Comparison of ENCODE assay signal across 18 cellular contexts in genomic region chr17:82049106-82049505, GRCh38. TPM values are rescaled to one million over a fixed set of nuclear protein-coding genes. Genes with fewer than 3 reads are reported as not detected.
DNase-seq lines count a peak whose midpoint lies in the region; ATAC-seq and TF ChIP-seq lines count a peak whose summit lies in the region.
"Had no signal": no experiment of that assay in that cellular context is flagged by ENCODE, and none has a peak within 500 bp of the region (broad histone marks: within the 10 kb centered on the region; RNA-seq: fewer than 3 reads in every experiment).

No MANE protein-coding gene starts in this region.

- no CpG with 5 or more reads among the region's 8 CpGs for WGBS in neuronal stem cell (ENCODE audit: extremely low coverage in 2 of 2, insufficient read length in 2 of 2, insufficient replicate concordance in 1 of 2), 2 donors

- H3K27me3 ChIP-seq in CD4-positive, alpha-beta T cell (ENCODE audit: control insufficient read depth, insufficient read depth, low read length): no peaks in the 10 kb centered on the region
- H3K27me3 ChIP-seq in DND-41 (ENCODE audit: insufficient read depth, low read length, poor library complexity) (no peaks in the 10 kb centered on the region), neuronal stem cell (ENCODE audit: control insufficient read depth in 3 of 3, insufficient read depth in 3 of 3, low read depth in 1 of 3, low read length in 3 of 3) (no peaks in the 10 kb centered on the region), BE2C (0 out of 2 replicates have a peak, but pooled peaks cover 3% of the 10 kb centered on the region)
- H3K27me3 ChIP-seq: SJSA1 had no signal

- H3K4me3 Mint-ChIP-seq in CD4-positive, alpha-beta T cell: peak overlapping the region; percentile 58
- H3K4me3 Mint-ChIP-seq in activated CD4-positive, alpha-beta memory T cell treated with anti-CD3 and anti-CD28 coated beads, Interleukin-2, amount 10 ng/mL, durations not matched to agents 7 days and 5 days: peak overlapping the region; percentile 30

- H3K9ac ChIP-seq in DND-41 (ENCODE audit: low read depth, low read length): no peak overlapping the region
- H3K9ac ChIP-seq in neuronal stem cell (ENCODE audit: low read depth, low read length, poor library complexity): no peak overlapping the region

- H3K4me2 ChIP-seq in DND-41 (ENCODE audit: insufficient read depth, low read length) (peak overlapping the region; percentile 98; the same call in 1 of the 2 replicates), neuronal stem cell (ENCODE audit: insufficient read depth, low read length, poor library complexity, severe bottlenecking) (no peak overlapping the region)

- H2AFZ ChIP-seq in DND-41 (ENCODE audit: low read depth, low read length): no peak overlapping the region
- H2AFZ ChIP-seq in neuronal stem cell (ENCODE audit: low read length): no peak overlapping the region

- no peak for TF ChIP-seq CTCF in CD4-positive, alpha-beta T cell (IDR thresholded peaks at IDR 0.05)
- TF ChIP-seq CTCF in DND-41 (IDR thresholded peaks at IDR 0.05; ENCODE audit: borderline replicate concordance, extremely low read depth, low read length, poor library complexity, severe bottlenecking) (no peak), BE2C (IDR thresholded peaks at IDR 0.05; ENCODE audit: low read depth, low read length) (no peak)

- no peak overlapping the region for H2BK5ac ChIP-seq in neuronal stem cell (ENCODE audit: low read length)

- no peak overlapping the region for H3K27ac Mint-ChIP-seq in CD4-positive, alpha-beta T cell
- no peak overlapping the region for H3K27ac Mint-ChIP-seq in activated CD4-positive, alpha-beta memory T cell treated with anti-CD3 and anti-CD28 coated beads, Interleukin-2, amount 10 ng/mL, durations not matched to agents 7 days and 5 days
- H3K27ac Mint-ChIP-seq: CD4-positive, CD25-positive, alpha-beta regulatory T cell had no signal

- H2AK5ac ChIP-seq in neuronal stem cell (ENCODE audit: low read depth, low read length): peak overlapping the region; percentile 52

- peaks cover 21% of the 10 kb centered on the region for H4K20me1 ChIP-seq in DND-41 (ENCODE audit: insufficient read depth, low read length)

- H2BK15ac ChIP-seq in neuronal stem cell (ENCODE audit: low read length): no peak overlapping the region

- no peak overlapping the region for H3K27ac ChIP-seq in CD4-positive, alpha-beta T cell (ENCODE audit: low read depth, low read length)
- no peak overlapping the region for H3K27ac ChIP-seq in DND-41 (ENCODE audit: low read length)
- no peak overlapping the region for H3K27ac ChIP-seq in neuronal stem cell (replicated peaks; ENCODE audit: low read length)
- no peak overlapping the region for H3K27ac ChIP-seq in caudate nucleus (ENCODE audit: low read depth, low read length)
- H3K27ac ChIP-seq: SJSA1 had no signal

- no peak overlapping the region for H4K8ac ChIP-seq in neuronal stem cell (ENCODE audit: low read depth, low read length)

- ATAC-seq in CD4-positive, alpha-beta T cell (ENCODE audit: poor library complexity): no peak
- no peak for ATAC-seq in DND-41 (ENCODE audit: insufficient read depth, low read depth)
- ATAC-seq in GM21825 (IDR thresholded peaks at IDR 0.05; ENCODE audit: unreplicated experiment): no peak

- H3K9me3 ChIP-seq in CD4-positive, alpha-beta T cell (ENCODE audit: control insufficient read depth, low read length): no peaks in the 10 kb centered on the region
- H3K9me3 ChIP-seq in DND-41 (ENCODE audit: insufficient read depth, low read length, severe bottlenecking) (no peaks in the 10 kb centered on the region), neuronal stem cell (replicated peaks in 1 of 2; ENCODE audit: control insufficient read depth in 2 of 2, insufficient read depth in 1 of 2, low read depth in 1 of 2, low read length in 2 of 2) (no peaks in the 10 kb centered on the region), BE2C (no peaks in the 10 kb centered on the region)
- H3K9me3 ChIP-seq: SJSA1 had no signal

- peaks cover 32% of the 10 kb centered on the region for H3K79me2 ChIP-seq in DND-41 (ENCODE audit: insufficient read depth, low read length)

- H3K4me1 ChIP-seq in DND-41 (ENCODE audit: insufficient read depth, low read length) (peaks cover 38% of the 10 kb centered on the region), neuronal stem cell (ENCODE audit: control insufficient read depth in 2 of 2, insufficient read depth in 1 of 2, low read depth in 1 of 2, low read length in 2 of 2) (peaks cover 7% of the 10 kb centered on the region in 2 donors), BE2C (no peaks in the 10 kb centered on the region)

- intact Hi-C loops in CD4-positive, alpha-beta T cell (cut with DNase I, micrococcal nuclease): no loop called here

- no peak overlapping the region for H3K18ac ChIP-seq in neuronal stem cell (ENCODE audit: low read length)

- H3K4me3 ChIP-seq in DND-41 (ENCODE audit: low read depth in 1 of 2, low read length in 2 of 2): no peak overlapping the region
- no peak overlapping the region for H3K4me3 ChIP-seq in neuronal stem cell (ENCODE audit: low read length in 2 of 2)
- no peak overlapping the region for H3K4me3 ChIP-seq in BE2C (ENCODE audit: low read depth, low read length)
- H3K4me3 ChIP-seq: SJSA1 had no signal

- H3K23ac ChIP-seq in neuronal stem cell (ENCODE audit: low read depth, low read length, poor library complexity): no peak overlapping the region

- peaks cover 37% of the 10 kb centered on the region for H3K36me3 ChIP-seq in DND-41 (ENCODE audit: insufficient read depth, low read length)
- H3K36me3 ChIP-seq in neuronal stem cell (replicated peaks in 1 of 2; ENCODE audit: control insufficient read depth in 2 of 2, insufficient read depth in 2 of 2, low read length in 2 of 2): peaks cover 32 to 42% of the 10 kb centered on the region in 2 donors
- H3K36me3 ChIP-seq in BE2C: peaks cover 11% of the 10 kb centered on the region

- no peak overlapping the region for H2BK120ac ChIP-seq in neuronal stem cell (ENCODE audit: low read depth, low read length)

- H3K14ac ChIP-seq in neuronal stem cell (ENCODE audit: low read length): no peak overlapping the region

- POLR2A ChIA-PET in CD4-positive, alpha-beta T cell (lab: Charles Lee): interaction anchor here (0.7 kb wide), 1 partner anchor 12 kb away, joined by 3 read pairs; the partner anchor contains the start of gene DCXR
- POLR2A ChIA-PET in activated CD4-positive, alpha-beta memory T cell treated with anti-CD3 and anti-CD28 coated beads, Interleukin-2, amount 10 ng/mL, durations not matched to agents 7 days and 5 days (lab: Charles Lee): interaction anchor here (4.3 kb wide), 1 partner anchor 11 kb away, joined by 27 read pairs; the partner anchor contains the start of gene DCXR

- no peaks in the 10 kb centered on the region for H3K9me3 Mint-ChIP-seq in CD4-positive, alpha-beta T cell
- no peaks in the 10 kb centered on the region for H3K9me3 Mint-ChIP-seq in activated CD4-positive, alpha-beta memory T cell treated with anti-CD3 and anti-CD28 coated beads, Interleukin-2, amount 10 ng/mL, durations not matched to agents 7 days and 5 days

- H4K91ac ChIP-seq in neuronal stem cell (ENCODE audit: low read depth, low read length, poor library complexity): no peak overlapping the region

- peaks cover 19% of the 10 kb centered on the region for H3K79me1 ChIP-seq in neuronal stem cell (ENCODE audit: low read depth, low read length)

- H3K4me1 Mint-ChIP-seq in CD4-positive, alpha-beta T cell (ENCODE audit: low read depth): peaks cover 14% of the 10 kb centered on the region
- H3K4me1 Mint-ChIP-seq in activated CD4-positive, alpha-beta memory T cell treated with anti-CD3 and anti-CD28 coated beads, Interleukin-2, amount 10 ng/mL, durations not matched to agents 7 days and 5 days: peaks cover 21% of the 10 kb centered on the region

- H2BK12ac ChIP-seq in neuronal stem cell (ENCODE audit: low read length): no peak overlapping the region

- H3K36me3 Mint-ChIP-seq in CD4-positive, alpha-beta T cell (ENCODE audit: low read depth): peaks cover 9% of the 10 kb centered on the region
- peaks cover 5% of the 10 kb centered on the region for H3K36me3 Mint-ChIP-seq in activated CD4-positive, alpha-beta memory T cell treated with anti-CD3 and anti-CD28 coated beads, Interleukin-2, amount 10 ng/mL, durations not matched to agents 7 days and 5 days (ENCODE audit: low read depth)

- no peaks in the 10 kb centered on the region for H3K27me3 Mint-ChIP-seq in CD4-positive, alpha-beta T cell
- no peaks in the 10 kb centered on the region for H3K27me3 Mint-ChIP-seq in activated CD4-positive, alpha-beta memory T cell treated with anti-CD3 and anti-CD28 coated beads, Interleukin-2, amount 10 ng/mL, durations not matched to agents 7 days and 5 days
- H3K27me3 Mint-ChIP-seq: CD4-positive, CD25-positive, alpha-beta regulatory T cell had no signal

- H3K4ac ChIP-seq in neuronal stem cell (ENCODE audit: low read length): no peak overlapping the region

- DNase-seq in CD4-positive, alpha-beta T cell: no peak
- no peak for DNase-seq in DND-41
- DNase-seq in activated CD4-positive, alpha-beta memory T cell treated with anti-CD3 and anti-CD28 coated beads, Interleukin-2, amount 10 ng/mL, durations not matched to agents 7 days and 5 days: no peak
- no peak for DNase-seq in neuronal stem cell (ENCODE audit: low spot score)
- no peak for DNase-seq in BE2C
- DNase-seq in caudate nucleus (lab: John Stamatoyannopoulos, UW): no peak
- DNase-seq: ACHN; AML-193; CD4-positive, CD25-positive, alpha-beta regulatory T cell; GF-D8; GOT3; KG1; NCI-H146; NCI-H2081; NCI-H748 treated with DMSO at 0.1 percent for 48 hours; RPMI8226 had no signal

- CTCF ChIA-PET in CD4-positive, alpha-beta T cell (lab: Charles Lee): no interaction called here
- CTCF ChIA-PET in activated CD4-positive, alpha-beta memory T cell treated with anti-CD3 and anti-CD28 coated beads, Interleukin-2, amount 10 ng/mL, durations not matched to agents 7 days and 5 days (lab: Charles Lee): interaction anchor here (1.2 kb wide), 1 partner anchor 11 kb away, joined by 4 read pairs; the partner anchor contains the start of gene DCXR

RNA-seq across cellular contexts. Expression of gene RFNG, which starts 2.5 kb away (rescaled TPM):
- 10 to 100 TPM; 28.1 to 31.2 TPM for total RNA-seq in CD4-positive, alpha-beta T cell
- total RNA-seq in activated CD4-positive, alpha-beta memory T cell treated with anti-CD3 and anti-CD28 coated beads, Interleukin-2, amount 10 ng/mL, durations not matched to agents 7 days and 5 days: 10 to 100 TPM; 26.3 to 28.4 TPM
- polyA plus RNA-seq in neuronal stem cell (2013, experiment 1 of 2): 25.7 TPM
- 26.2 TPM for polyA plus RNA-seq in neuronal stem cell (2013, experiment 2 of 2)
- polyA plus RNA-seq in BE2C (2012; ENCODE audit: insufficient read depth, insufficient read length, low read depth): 73.1 TPM

RNA-seq across cellular contexts. Expression of gene GPS1, which starts 2.6 kb away (rescaled TPM):
- total RNA-seq in CD4-positive, alpha-beta T cell: 10 to 100 TPM; 64.6 to 69.3 TPM
- 10 to 100 TPM; 69.0 to 75.6 TPM for total RNA-seq in activated CD4-positive, alpha-beta memory T cell treated with anti-CD3 and anti-CD28 coated beads, Interleukin-2, amount 10 ng/mL, durations not matched to agents 7 days and 5 days
- 67.9 TPM for polyA plus RNA-seq in neuronal stem cell (2013, experiment 1 of 2)
- polyA plus RNA-seq in neuronal stem cell (2013, experiment 2 of 2): 66.6 TPM
- 585 TPM for polyA plus RNA-seq in BE2C (2012; ENCODE audit: insufficient read depth, insufficient read length, low read depth)

RNA-seq across cellular contexts. Expression of gene DCXR, which starts 11.6 kb away (rescaled TPM):
- 100 to 1,000 TPM; 103 to 119 TPM for total RNA-seq in CD4-positive, alpha-beta T cell
- total RNA-seq in activated CD4-positive, alpha-beta memory T cell treated with anti-CD3 and anti-CD28 coated beads, Interleukin-2, amount 10 ng/mL, durations not matched to agents 7 days and 5 days: 10 to 100 TPM; 93.9 to 95.2 TPM
- 72.9 TPM for polyA plus RNA-seq in neuronal stem cell (2013, experiment 1 of 2)
- 72.2 TPM for polyA plus RNA-seq in neuronal stem cell (2013, experiment 2 of 2)
- 335 TPM for polyA plus RNA-seq in BE2C (2012; ENCODE audit: insufficient read depth, insufficient read length, low read depth)

RNA-seq across cellular contexts. Expression of gene DUS1L, which starts 16.5 kb away (rescaled TPM):
- 100 to 1,000 TPM; 160 to 163 TPM for total RNA-seq in CD4-positive, alpha-beta T cell
- 10 to 100 TPM; 98.8 to 99.3 TPM for total RNA-seq in activated CD4-positive, alpha-beta memory T cell treated with anti-CD3 and anti-CD28 coated beads, Interleukin-2, amount 10 ng/mL, durations not matched to agents 7 days and 5 days
- 33.5 TPM for polyA plus RNA-seq in neuronal stem cell (2013, experiment 1 of 2)
- polyA plus RNA-seq in neuronal stem cell (2013, experiment 2 of 2): 31.8 TPM
- 415 TPM for polyA plus RNA-seq in BE2C (2012; ENCODE audit: insufficient read depth, insufficient read length, low read depth)

RNA-seq across cellular contexts. Expression of gene RAC3, which starts 17.6 kb away (rescaled TPM):
- total RNA-seq in CD4-positive, alpha-beta T cell: 1 to 10 TPM; 3.3 to 5.3 TPM
- 1 to 10 TPM; 7.9 to 8.1 TPM for total RNA-seq in activated CD4-positive, alpha-beta memory T cell treated with anti-CD3 and anti-CD28 coated beads, Interleukin-2, amount 10 ng/mL, durations not matched to agents 7 days and 5 days
- 61.3 TPM for polyA plus RNA-seq in neuronal stem cell (2013, experiment 1 of 2)
- 55.7 TPM for polyA plus RNA-seq in neuronal stem cell (2013, experiment 2 of 2)
- 65.3 TPM for polyA plus RNA-seq in BE2C (2012; ENCODE audit: insufficient read depth, insufficient read length, low read depth)
